In genomic region chr7:108094375-108094774, GRCh38 we compare ENCODE assay signal across 10 cellular contexts. TPM values are rescaled to one million over a fixed set of nuclear protein-coding genes. Genes with fewer than 3 reads are reported as not detected.
A peak's percentile ranks its signal among the peaks of the same experiment; 100 is the strongest.
DNase-seq lines count a peak whose midpoint lies in the region; ATAC-seq and TF ChIP-seq lines count a peak whose summit lies in the region.
"Had no signal": no experiment of that assay in that cellular context is flagged by ENCODE, and none has a peak within 500 bp of the region (broad histone marks: within the 10 kb centered on the region; RNA-seq: fewer than 3 reads in every experiment).

No MANE protein-coding gene starts in this region.

- DNase-seq in BJ (ENCODE audit: low read depth) (peak; percentile 91), astrocyte of the cerebellum (ENCODE audit: low read depth) (peak; percentile 84), heart right ventricle (no peak), esophagus squamous epithelium (lab: John Stamatoyannopoulos, UW) (no peak), putamen (ENCODE audit: low spot score) (no peak)
- DNase-seq in activated CD8-positive, alpha-beta memory T cell treated with anti-CD3 and anti-CD28 coated beads, Interleukin-2, amount 50 U/mL, for 48 hours, result no peak
- DNase-seq: activated B cell treated with CpG ODN at 0.5 μM for 24 hours; CD8-positive, alpha-beta memory T cell had no signal

- intact Hi-C loops in heart right ventricle (cut with DNase I), result loop anchor here in 1 of 10 donors (10.0 kb wide), 1 partner anchor 90 kb away; the partner anchor contains the start of gene LAMB1
- intact Hi-C loops in esophagus squamous epithelium (cut with DNase I), result no loop called here

- H3K9me3 ChIP-seq in heart right ventricle, result no peaks in the 10 kb centered on the region
- no peaks in the 10 kb centered on the region for H3K9me3 ChIP-seq in esophagus squamous epithelium

- H3K27me3 ChIP-seq in BJ (ENCODE audit: control insufficient read depth, insufficient read depth, low read length), result no peaks in the 10 kb centered on the region
- H3K27me3 ChIP-seq in heart right ventricle, result no peaks in the 10 kb centered on the region
- H3K27me3 ChIP-seq in rectal smooth muscle tissue (ENCODE audit: control insufficient read depth, insufficient read depth, low read length), result no peaks in the 10 kb centered on the region
- no peaks in the 10 kb centered on the region for H3K27me3 ChIP-seq in esophagus squamous epithelium

- no peaks in the 10 kb centered on the region for H3K36me3 ChIP-seq in BJ (ENCODE audit: control insufficient read depth, insufficient read depth, low read length)
- no peaks in the 10 kb centered on the region for H3K36me3 ChIP-seq in heart right ventricle
- no peaks in the 10 kb centered on the region for H3K36me3 ChIP-seq in rectal smooth muscle tissue (ENCODE audit: control insufficient read depth, insufficient read depth, low read length)
- no peaks in the 10 kb centered on the region for H3K36me3 ChIP-seq in esophagus squamous epithelium

- ATAC-seq in heart right ventricle (peak in 6 of 8 donors; percentile 28 to 64 (median 50)), GM19395 (IDR thresholded peaks at IDR 0.05; ENCODE audit: unreplicated experiment) (no peak)

- TF ChIP-seq CTCF in BJ (IDR thresholded peaks at IDR 0.05; ENCODE audit: insufficient read depth, low read depth, low read length), result no peak
- TF ChIP-seq CTCF in astrocyte of the cerebellum (IDR thresholded peaks at IDR 0.05; ENCODE audit: low read depth, low read length, missing control alignments), result no peak
- TF ChIP-seq CTCF in heart right ventricle (IDR thresholded peaks at IDR 0.05), result no peak
- no peak for TF ChIP-seq CTCF in esophagus squamous epithelium (IDR thresholded peaks at IDR 0.05)

- H3K27ac ChIP-seq in heart right ventricle, result peak overlapping the region; percentile 8 to 85 (median 66)
- H3K27ac ChIP-seq in rectal smooth muscle tissue (ENCODE audit: low read depth, low read length), result peak overlapping the region; percentile 56
- H3K27ac ChIP-seq in esophagus squamous epithelium, result peak overlapping the region in 1 of 4 donors; percentile 62

- POLR2A ChIA-PET in BJ (lab: Charles Lee), result interaction anchor here (0.6 to 1.1 kb wide), 3 partner anchors 15 to 94 kb away, joined by 3 to 4 read pairs (median 4); no protein-coding TSS in a partner anchor

- no peak for TF ChIP-seq POLR2A in esophagus squamous epithelium (IDR thresholded peaks at IDR 0.05)

- WGBS in heart right ventricle, 2 donors, result 18 to 42% methylated on average over 1 of the region's 1 CpG
- 20% methylated on average over 1 of the region's 1 CpG for WGBS in esophagus squamous epithelium, 2 donors

- CTCF ChIA-PET in BJ (lab: Yijun Ruan, JAX), result no interaction called here

- H3K9ac ChIP-seq in rectal smooth muscle tissue (ENCODE audit: low read length), result no peak overlapping the region

- H3K4me1 ChIP-seq in heart right ventricle (peaks cover 0 to 35% (median 26%) of the 10 kb centered on the region in 9 donors), rectal smooth muscle tissue (ENCODE audit: control insufficient read depth, insufficient read depth, low read length) (peaks cover 14% of the 10 kb centered on the region), esophagus squamous epithelium (peaks cover 9 to 22% (median 10%) of the 10 kb centered on the region in 3 donors)

- H3K4me3 ChIP-seq in BJ (ENCODE audit: low read depth, low read length) (no peak overlapping the region), astrocyte of the cerebellum (ENCODE audit: low read depth, low read length) (no peak overlapping the region), heart right ventricle (peak overlapping the region in 2 of 10 donors; percentile 24 to 26), rectal smooth muscle tissue (ENCODE audit: low read length) (no peak overlapping the region), esophagus squamous epithelium (no peak overlapping the region)

- in situ Hi-C loops in astrocyte of the cerebellum (cut with HindIII; ENCODE audit: low sequenced_read_pairs), result loop anchor here (5.0 kb wide), 1 partner anchor 43 kb away; no protein-coding TSS in a partner anchor

RNA-seq across cellular contexts. Expression of gene LAMB4, which starts 35.8 kb away (rescaled TPM):
- polyA plus RNA-seq in BJ (2011; rRNA removed) (0.16 and 0.20 TPM in 2 replicates), heart right ventricle (under 1 TPM in 1 of 2 donors, not detected in 1; 0.38 TPM)
- polyA minus RNA-seq in BJ (2011; rRNA and poly(A)+ RNA removed), result not detected in 2 replicates
- total RNA-seq in heart right ventricle (under 1 TPM in 8 of 10 donors, not detected in 2; 0.15 to 0.69 (median 0.25) TPM), esophagus squamous epithelium (10 to 100 TPM in 2 of 4 donors, 1 to 10 TPM in 2; 2.0 to 28.2 (median 8.8) TPM)
- total RNA-seq: activated B cell treated with CpG ODN at 0.5 μM for 24 hours; CD8-positive, alpha-beta memory T cell had no signal
- polyA plus RNA-seq: CD8-positive, alpha-beta memory T cell had no signal

Comparison
In these comparisons a context has a peak if more than half of its experiments do, and no peak if none do; other contexts are left out.
1. DNase-seq: peak in BJ (single experiment) and astrocyte of the cerebellum (single experiment); none in heart right ventricle (0 of 2), esophagus squamous epithelium (single experiment), activated CD8-positive, alpha-beta memory T cell treated with anti-CD3 and anti-CD28 coated beads, Interleukin-2, amount 50 U/mL, for 48 hours (single experiment) and putamen (single experiment).